Comparison of ENCODE assay signal across 19 cellular contexts in genomic region chr6:122416825-122417224, GRCh38. TPM values are rescaled to one million over a fixed set of nuclear protein-coding genes. Genes with fewer than 3 reads are reported as not detected.
DNase-seq lines count a peak whose midpoint lies in the region; ATAC-seq and TF ChIP-seq lines count a peak whose summit lies in the region.
"Had no signal": no experiment of that assay in that cellular context is flagged by ENCODE, and none has a peak within 500 bp of the region (broad histone marks: within the 10 kb centered on the region; RNA-seq: fewer than 3 reads in every experiment).

No MANE protein-coding gene starts in this region.

- no peaks in the 10 kb centered on the region for H3F3A ChIP-seq in neural progenitor cell (ENCODE audit: low read depth)

- ATAC-seq in Right ventricle myocardium inferior: peak; percentile 63
- peak; percentile 89 for ATAC-seq in Right ventricle myocardium superior (ENCODE audit: poor library complexity)
- ATAC-seq in right cardiac atrium: peak; percentile 74 to 88
- ATAC-seq in GM21515 (IDR thresholded peaks at IDR 0.05; ENCODE audit: unreplicated experiment): no peak
- ATAC-seq: SK-N-SH treated with all-trans-retinoic acid at 6 μM for 48 hours had no signal

- H3K27me3 ChIP-seq in right cardiac atrium (ENCODE audit: control insufficient read depth, insufficient read depth) (no peaks in the 10 kb centered on the region), neural progenitor cell (no peaks in the 10 kb centered on the region)

- H3K9me3 Mint-ChIP-seq in neural progenitor cell: no peaks in the 10 kb centered on the region

- H3K4me3 Mint-ChIP-seq in neural progenitor cell: no peak overlapping the region
- H3K4me3 Mint-ChIP-seq: B cell; CD4-positive, CD25-positive, alpha-beta regulatory T cell had no signal

- peaks cover 28% of the 10 kb centered on the region for H3K36me3 Mint-ChIP-seq in neural progenitor cell

- no peak for TF ChIP-seq CTCF in neural progenitor cell (IDR thresholded peaks at IDR 0.05)

- peaks cover 18% of the 10 kb centered on the region for H4K20me1 ChIP-seq in neural progenitor cell (ENCODE audit: low read depth)

- H3K79me2 ChIP-seq in neural progenitor cell (ENCODE audit: low read depth): peaks cover 17% of the 10 kb centered on the region

- H3K4me2 ChIP-seq in neural progenitor cell: no peak overlapping the region

- H3K27me3 Mint-ChIP-seq in neural progenitor cell (ENCODE audit: insufficient read depth, low read depth): no peaks in the 10 kb centered on the region
- H3K27me3 Mint-ChIP-seq: B cell; CD4-positive, CD25-positive, alpha-beta regulatory T cell had no signal

- H3K27ac ChIP-seq in right cardiac atrium (ENCODE audit: low read length) (no peak overlapping the region), neural progenitor cell (no peak overlapping the region)

- no peak overlapping the region for H2AFZ ChIP-seq in neural progenitor cell (replicated peaks)

- H3K9ac ChIP-seq in neural progenitor cell: no peak overlapping the region

- DNase-seq in Right ventricle myocardium inferior (ENCODE audit: missing footprints) (no peak), cardiac septum (ENCODE audit: low spot score) (no peak), Right ventricle myocardium superior (no peak), right cardiac atrium (no peak), neural progenitor cell (ENCODE audit: low spot score) (no peak), COLO829 (ENCODE audit: low spot score) (no peak)
- DNase-seq: Caco-2; CD4-positive, CD25-positive, alpha-beta regulatory T cell; MM.1S; NCI-H1436 treated with DMSO at 0.1 percent for 48 hours; NCI-H2029; NCI-H510A; NCI-H748 treated with DMSO at 0.1 percent for 48 hours; OCI-M1; SIG-M5 had no signal

- intact Hi-C loops in Right ventricle myocardium inferior (cut with DNase I) (loop anchor here (5.0 kb wide), 1 partner anchor 35 kb away; no protein-coding TSS in a partner anchor), cardiac septum (cut with DNase I) (no loop called here), Right ventricle myocardium superior (cut with DNase I) (no loop called here), right cardiac atrium (cut with DNase I) (no loop called here)

- WGBS in right cardiac atrium: 66% methylated on average over 1 of the region's 1 CpG

- no peaks in the 10 kb centered on the region for H3K4me1 ChIP-seq in right cardiac atrium (ENCODE audit: control insufficient read depth, insufficient read depth, low read length)
- H3K4me1 ChIP-seq in neural progenitor cell: no peaks in the 10 kb centered on the region
- H3K4me1 ChIP-seq: Caco-2 had no signal

- no peak overlapping the region for H3K4me3 ChIP-seq in right cardiac atrium (ENCODE audit: low read length)
- no peak overlapping the region for H3K4me3 ChIP-seq in neural progenitor cell
- H3K4me3 ChIP-seq: HAP-1 had no signal

- no peak overlapping the region for H3K27ac Mint-ChIP-seq in neural progenitor cell
- H3K27ac Mint-ChIP-seq: B cell; CD4-positive, CD25-positive, alpha-beta regulatory T cell had no signal

- H3K9me3 ChIP-seq in right cardiac atrium (ENCODE audit: control insufficient read depth, low read length) (no peaks in the 10 kb centered on the region), neural progenitor cell (ENCODE audit: low read depth) (no peaks in the 10 kb centered on the region)
- H3K9me3 ChIP-seq: Caco-2, HAP-1 had no signal

- H3K36me3 ChIP-seq in neural progenitor cell: peaks cover 56% of the 10 kb centered on the region

- no peaks in the 10 kb centered on the region for H3K4me1 Mint-ChIP-seq in neural progenitor cell
- H3K4me1 Mint-ChIP-seq: B cell had no signal

RNA-seq across cellular contexts. Expression of gene HSF2, which starts 17.4 kb away (rescaled TPM):
- total RNA-seq in Right ventricle myocardium inferior (23.3 TPM), cardiac septum (16.8 TPM), Right ventricle myocardium superior (19.5 TPM), right cardiac atrium (10 to 100 TPM; 21.6 to 42.9 (median 41.8) TPM), neural progenitor cell (ENCODE audit: low replicate concordance) (102 and 135 TPM in 2 replicates)
- 37.3 TPM for polyA plus RNA-seq in right cardiac atrium

RNA-seq across cellular contexts. Expression of gene SERINC1, which starts 54.8 kb away (rescaled TPM):
- 155 TPM for total RNA-seq in Right ventricle myocardium inferior
- 192 TPM for total RNA-seq in cardiac septum
- total RNA-seq in Right ventricle myocardium superior: 142 TPM
- total RNA-seq in right cardiac atrium: 100 to 1,000 TPM; 200 to 231 (median 201) TPM
- 120 TPM for polyA plus RNA-seq in right cardiac atrium
- 87.0 and 136 TPM in 2 replicates for total RNA-seq in neural progenitor cell (ENCODE audit: low replicate concordance)
